ENCODE assay signal across 1 cellular context in genomic region chr9:136885950-136886578, GRCh38.
TF ChIP-seq lines count a peak whose summit lies in the region.

A gene with protein sequence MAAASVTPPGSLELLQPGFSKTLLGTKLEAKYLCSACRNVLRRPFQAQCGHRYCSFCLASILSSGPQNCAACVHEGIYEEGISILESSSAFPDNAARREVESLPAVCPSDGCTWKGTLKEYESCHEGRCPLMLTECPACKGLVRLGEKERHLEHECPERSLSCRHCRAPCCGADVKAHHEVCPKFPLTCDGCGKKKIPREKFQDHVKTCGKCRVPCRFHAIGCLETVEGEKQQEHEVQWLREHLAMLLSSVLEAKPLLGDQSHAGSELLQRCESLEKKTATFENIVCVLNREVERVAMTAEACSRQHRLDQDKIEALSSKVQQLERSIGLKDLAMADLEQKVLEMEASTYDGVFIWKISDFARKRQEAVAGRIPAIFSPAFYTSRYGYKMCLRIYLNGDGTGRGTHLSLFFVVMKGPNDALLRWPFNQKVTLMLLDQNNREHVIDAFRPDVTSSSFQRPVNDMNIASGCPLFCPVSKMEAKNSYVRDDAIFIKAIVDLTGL (plus strand): TSS chr9:136886516. CDS start chr9:136898741, 12,225 bp downstream.

TF ChIP-seq in HepG2, 621 proteins besides CTCF, POLR2A, EP300 and RAD21 (continued from another document and continues in another):
- TF ChIP-seq ZNF142 (CRISPR knock-in tag; IDR thresholded peaks at IDR 0.05) (0 out of 2 replicates have a peak, but pooled peaks have one; percentile 64), IRF2 (CRISPR knock-in tag; IDR thresholded peaks at IDR 0.05) (peak; percentile 53; the same call in 1 of the 2 replicates), FOXP1 (IDR thresholded peaks at IDR 0.05) (no peak), FOXP1 (CRISPR knock-in tag; IDR thresholded peaks at IDR 0.05) (no peak), THAP8 (CRISPR knock-in tag; IDR thresholded peaks at IDR 0.05; ENCODE audit: borderline replicate concordance) (0 out of 2 replicates have a peak, but pooled peaks have one; percentile 47), AKAP8 (CRISPR knock-in tag; IDR thresholded peaks at IDR 0.05) (no peak; the same call in 1 of the 2 replicates), POGZ (CRISPR knock-in tag; IDR thresholded peaks at IDR 0.05) (no peak), AGO2 (optimal IDR thresholded peaks at IDR 0.05; ENCODE audit: low read depth, low read length) (peak; percentile 55), CREM (IDR thresholded peaks at IDR 0.05) (peak; percentile 33; the same call in 1 of the 2 replicates), CREM (CRISPR knock-in tag; IDR thresholded peaks at IDR 0.05) (peak; percentile 33; the same call in 1 of the 2 replicates), ZNF205 (CRISPR knock-in tag; IDR thresholded peaks at IDR 0.05) (0 out of 2 replicates have a peak, but pooled peaks have one; percentile 35), ZNF891 (CRISPR knock-in tag; IDR thresholded peaks at IDR 0.05) (no peak), FOXA3 (CRISPR knock-in tag; IDR thresholded peaks at IDR 0.05) (peak; percentile 23; the same call in 1 of the 2 replicates), NR2C2 (CRISPR knock-in tag; IDR thresholded peaks at IDR 0.05; ENCODE audit: borderline replicate concordance) (peak; percentile 41; the same call in 1 of the 2 replicates), ZNF33B (CRISPR knock-in tag; IDR thresholded peaks at IDR 0.05) (peak; percentile 35; the same call in 1 of the 2 replicates), ZNF749 (CRISPR knock-in tag; IDR thresholded peaks at IDR 0.05; ENCODE audit: borderline replicate concordance) (peak; percentile 42; the same call in 1 of the 2 replicates), ESRRA (CRISPR knock-in tag; IDR thresholded peaks at IDR 0.05; ENCODE audit: low read depth) (peak; percentile 24; the same call in 1 of the 2 replicates), ZNF207 (IDR thresholded peaks at IDR 0.05; ENCODE audit: borderline replicate concordance) (no peak), SMARCE1 (IDR thresholded peaks at IDR 0.05; ENCODE audit: borderline replicate concordance) (no peak), SUZ12 (IDR thresholded peaks at IDR 0.05; ENCODE audit: low read depth, low read length) (no peak), RBFOX2 (IDR thresholded peaks at IDR 0.05; ENCODE audit: low read depth, low read length) (peak; percentile 84), ZNF331 (CRISPR knock-in tag; IDR thresholded peaks at IDR 0.05) (0 out of 2 replicates have a peak, but pooled peaks have one; percentile 31), ISL2 (CRISPR knock-in tag; IDR thresholded peaks at IDR 0.05) (peak; percentile 43; the same call in 1 of the 2 replicates), ZNF720 (CRISPR knock-in tag; IDR thresholded peaks at IDR 0.05) (no peak), ZNF251 (CRISPR knock-in tag; IDR thresholded peaks at IDR 0.05) (no peak), NFYC (CRISPR knock-in tag; IDR thresholded peaks at IDR 0.05) (peak; percentile 99), ARID4A (CRISPR knock-in tag; IDR thresholded peaks at IDR 0.05; ENCODE audit: borderline replicate concordance) (peak; percentile 67; the same call in 1 of the 2 replicates), TFAP4 (IDR thresholded peaks at IDR 0.05; ENCODE audit: borderline replicate concordance, low read depth) (0 out of 2 replicates have a peak, but pooled peaks have one; percentile 16), ZSCAN25 (CRISPR knock-in tag; IDR thresholded peaks at IDR 0.05) (peak; percentile 38), ZNF260 (CRISPR knock-in tag; IDR thresholded peaks at IDR 0.05; ENCODE audit: borderline replicate concordance, low read depth) (no peak), ZNF639 (CRISPR knock-in tag; conservative IDR thresholded peaks at IDR 0.05) (no peak), ZBTB7A (CRISPR knock-in tag; IDR thresholded peaks at IDR 0.05) (no peak), SP2 (CRISPR knock-in tag; IDR thresholded peaks at IDR 0.05) (peak; percentile 98), ZNF264 (CRISPR knock-in tag; IDR thresholded peaks at IDR 0.05) (no peak), ATF5 (CRISPR knock-in tag; IDR thresholded peaks at IDR 0.05; ENCODE audit: low read depth) (no peak), ZNF274 (CRISPR knock-in tag; IDR thresholded peaks at IDR 0.05) (peak; percentile 59; the same call in 1 of the 2 replicates), KMT2A (CRISPR knock-in tag; IDR thresholded peaks at IDR 0.05) (peak; percentile 53; the same call in 1 of the 2 replicates), MED1 (CRISPR knock-in tag; IDR thresholded peaks at IDR 0.05) (peak; percentile 54), SAP130 (CRISPR knock-in tag; IDR thresholded peaks at IDR 0.05; ENCODE audit: low read depth) (peak; percentile 82), DMAP1 (CRISPR knock-in tag; IDR thresholded peaks at IDR 0.05) (peak; percentile 57), HOXD1 (CRISPR knock-in tag; IDR thresholded peaks at IDR 0.05) (0 out of 2 replicates have a peak, but pooled peaks have one; percentile 60), GTF3A (CRISPR knock-in tag; conservative IDR thresholded peaks at IDR 0.05) (no peak), ZNF792 (CRISPR knock-in tag; IDR thresholded peaks at IDR 0.05) (0 out of 2 replicates have a peak, but pooled peaks have one; percentile 43)
- TF ChIP-seq, protein P1, sequence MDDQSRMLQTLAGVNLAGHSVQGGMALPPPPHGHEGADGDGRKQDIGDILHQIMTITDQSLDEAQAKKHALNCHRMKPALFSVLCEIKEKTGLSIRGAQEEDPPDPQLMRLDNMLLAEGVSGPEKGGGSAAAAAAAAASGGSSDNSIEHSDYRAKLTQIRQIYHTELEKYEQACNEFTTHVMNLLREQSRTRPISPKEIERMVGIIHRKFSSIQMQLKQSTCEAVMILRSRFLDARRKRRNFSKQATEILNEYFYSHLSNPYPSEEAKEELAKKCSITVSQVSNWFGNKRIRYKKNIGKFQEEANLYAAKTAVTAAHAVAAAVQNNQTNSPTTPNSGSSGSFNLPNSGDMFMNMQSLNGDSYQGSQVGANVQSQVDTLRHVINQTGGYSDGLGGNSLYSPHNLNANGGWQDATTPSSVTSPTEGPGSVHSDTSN (CRISPR knock-in tag; IDR thresholded peaks at IDR 0.05; ENCODE audit: borderline replicate concordance): peak; percentile 99; the same call in 1 of the 2 replicates
- TF ChIP-seq, protein P2, sequence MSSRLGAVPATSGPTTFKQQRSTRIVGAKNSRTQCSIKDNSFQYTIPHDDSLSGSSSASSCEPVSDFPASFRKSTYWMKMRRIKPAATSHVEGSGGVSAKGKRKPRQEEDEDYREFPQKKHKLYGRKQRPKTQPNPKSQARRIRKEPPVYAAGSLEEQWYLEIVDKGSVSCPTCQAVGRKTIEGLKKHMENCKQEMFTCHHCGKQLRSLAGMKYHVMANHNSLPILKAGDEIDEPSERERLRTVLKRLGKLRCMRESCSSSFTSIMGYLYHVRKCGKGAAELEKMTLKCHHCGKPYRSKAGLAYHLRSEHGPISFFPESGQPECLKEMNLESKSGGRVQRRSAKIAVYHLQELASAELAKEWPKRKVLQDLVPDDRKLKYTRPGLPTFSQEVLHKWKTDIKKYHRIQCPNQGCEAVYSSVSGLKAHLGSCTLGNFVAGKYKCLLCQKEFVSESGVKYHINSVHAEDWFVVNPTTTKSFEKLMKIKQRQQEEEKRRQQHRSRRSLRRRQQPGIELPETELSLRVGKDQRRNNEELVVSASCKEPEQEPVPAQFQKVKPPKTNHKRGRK (CRISPR knock-in tag; IDR thresholded peaks at IDR 0.05): no peak
